12 cellular contexts compared by ENCODE assay signal in genomic region chr18:48728204-48728833, GRCh38.
DNase-seq lines count a peak whose midpoint lies in the region; ATAC-seq and TF ChIP-seq lines count a peak whose summit lies in the region.
"Had no signal": no experiment of that assay in that cellular context is flagged by ENCODE, and none has a peak within 500 bp of the region (broad histone marks: within the 10 kb centered on the region; RNA-seq: fewer than 3 reads in every experiment).

No MANE protein-coding gene starts in this region.

- H3K79me2 ChIP-seq in PC-9 (ENCODE audit: low read depth), result no peaks in the 10 kb centered on the region

- no peak for ATAC-seq in GM21526 (IDR thresholded peaks at IDR 0.05; ENCODE audit: low FRiP score, unreplicated experiment)
- no peak for ATAC-seq in GM18873 (IDR thresholded peaks at IDR 0.05; ENCODE audit: low FRiP score, unreplicated experiment)

- no peaks in the 10 kb centered on the region for H3K9me3 ChIP-seq in PC-9 (ENCODE audit: insufficient read depth, low read depth)
- H3K9me3 ChIP-seq: neutrophil had no signal

- TF ChIP-seq CTCF in PC-9 (conservative IDR thresholded peaks at IDR 0.05) (no peak), epithelial cell of esophagus (IDR thresholded peaks at IDR 0.05; ENCODE audit: insufficient read depth, low read depth, low read length, missing control alignments) (no peak), dorsolateral prefrontal cortex (IDR thresholded peaks at IDR 0.05 in 54 of 56, conservative IDR thresholded peaks at IDR 0.05 in 2 of 56; ENCODE audit: low read depth in 1 of 56, partially characterized antibody in 56 of 56) (no peak)

- no peak overlapping the region for H2AFZ ChIP-seq in PC-9

- peaks cover 8% of the 10 kb centered on the region for H3K4me1 Mint-ChIP-seq in T-helper 2 cell treated with Interferon-gamma antibody and Interleukin-4, amounts not matched to agents 5 μg/mL and 100 μg/mL, for 36 hours (ENCODE audit: low read depth)

- H3K9me2 ChIP-seq in PC-9 (ENCODE audit: insufficient read depth), result no peaks in the 10 kb centered on the region

- in situ Hi-C loops in G401 (cut with HindIII; ENCODE audit: low sequenced_read_pairs), result no loop called here

- no peaks in the 10 kb centered on the region for H4K20me1 ChIP-seq in PC-9 (ENCODE audit: insufficient read depth)

- H3K4me3 ChIP-seq in PC-9 (no peak overlapping the region), epithelial cell of esophagus (ENCODE audit: low read length) (no peak overlapping the region), dorsolateral prefrontal cortex (no peak overlapping the region)

- H3F3A ChIP-seq in PC-9 (ENCODE audit: insufficient read depth, low read depth), result no peaks in the 10 kb centered on the region; the same call in 1 of the 2 replicates

- H3K4me1 ChIP-seq in PC-9 (replicated peaks; ENCODE audit: insufficient read depth), result peaks cover 10% of the 10 kb centered on the region; the same call in 1 of the 2 replicates

- no TSS peak for BruUV-seq in PC-9 (replicated peaks; lab: Mats Ljungman, UMichigan)

- POLR2A ChIA-PET in PC-9 (lab: Charles Lee; ENCODE audit: unreplicated experiment), result no interaction called here

- H3K27me3 ChIP-seq in PC-9 (ENCODE audit: insufficient read depth, low read depth), result no peaks in the 10 kb centered on the region
- H3K27me3 ChIP-seq in dorsolateral prefrontal cortex, result no peaks in the 10 kb centered on the region
- H3K27me3 ChIP-seq: neutrophil had no signal

- H3K36me3 Mint-ChIP-seq in T-helper 2 cell treated with Interferon-gamma antibody and Interleukin-4, amounts not matched to agents 5 μg/mL and 100 μg/mL, for 36 hours (ENCODE audit: low read depth), result no peaks in the 10 kb centered on the region

- H3K9me3 Mint-ChIP-seq in T-helper 2 cell treated with Interferon-gamma antibody and Interleukin-4, amounts not matched to agents 5 μg/mL and 100 μg/mL, for 36 hours, result no peaks in the 10 kb centered on the region

- intact Hi-C loops in PC-9 (cut with micrococcal nuclease; ENCODE audit: unreplicated experiment) (no loop called here), posterior vena cava (cut with DNase I) (no loop called here), dorsolateral prefrontal cortex (cut with DNase I) (no loop called here)

- no peak overlapping the region for H3K27ac Mint-ChIP-seq in T-helper 2 cell treated with Interferon-gamma antibody and Interleukin-4, amounts not matched to agents 5 μg/mL and 100 μg/mL, for 36 hours

- DNase-seq in G401 (ENCODE audit: low spot score) (peak; percentile 70), PC-9 (peak; percentile 25 to 66), epithelial cell of esophagus (ENCODE audit: low read depth) (peak; percentile 39), posterior vena cava (ENCODE audit: low spot score) (peak; percentile 95), dorsolateral prefrontal cortex (no peak)
- no peak for DNase-seq in T-helper 2 cell treated with Interferon-gamma antibody and Interleukin-4, amounts not matched to agents 5 μg/mL and 100 μg/mL, for 36 hours (ENCODE audit: low spot score)
- DNase-seq: activated naive CD4-positive, alpha-beta T cell treated with Interleukin-2 at 50 U/mL for 16 hours; NCI-H524 had no signal

- H3K27me3 Mint-ChIP-seq in T-helper 2 cell treated with Interferon-gamma antibody and Interleukin-4, amounts not matched to agents 5 μg/mL and 100 μg/mL, for 36 hours (ENCODE audit: low read depth), result no peaks in the 10 kb centered on the region

- CTCF ChIA-PET in PC-9 (lab: Charles Lee), result interaction anchor here (0.6 kb wide), 1 partner anchor 975 kb away, joined by 7 read pairs; no protein-coding TSS in a partner anchor

- H3K36me3 ChIP-seq in PC-9 (ENCODE audit: low read depth), result no peaks in the 10 kb centered on the region
- H3K36me3 ChIP-seq: neutrophil had no signal

- H3K4me2 ChIP-seq in PC-9, result no peak overlapping the region

- H3K4me3 Mint-ChIP-seq in T-helper 2 cell treated with Interferon-gamma antibody and Interleukin-4, amounts not matched to agents 5 μg/mL and 100 μg/mL, for 36 hours, result no peak overlapping the region

- H3K27ac ChIP-seq in PC-9, result no peak overlapping the region
- peak overlapping the region in 1 of 59 donors; percentile 5 for H3K27ac ChIP-seq in dorsolateral prefrontal cortex
- H3K27ac ChIP-seq: neutrophil, VCaP had no signal

Comparison
In these comparisons a context has a peak if more than half of its experiments do, and no peak if none do; other contexts are left out.
1. DNase-seq: peak in G401 (single experiment), PC-9 (2 of 2), epithelial cell of esophagus (single experiment) and posterior vena cava (single experiment); none in dorsolateral prefrontal cortex (0 of 10) and T-helper 2 cell treated with Interferon-gamma antibody and Interleukin-4, amounts not matched to agents 5 μg/mL and 100 μg/mL, for 36 hours (single experiment).